Comparison of ENCODE assay signal across 9 cellular contexts in the genomic region with DNA sequence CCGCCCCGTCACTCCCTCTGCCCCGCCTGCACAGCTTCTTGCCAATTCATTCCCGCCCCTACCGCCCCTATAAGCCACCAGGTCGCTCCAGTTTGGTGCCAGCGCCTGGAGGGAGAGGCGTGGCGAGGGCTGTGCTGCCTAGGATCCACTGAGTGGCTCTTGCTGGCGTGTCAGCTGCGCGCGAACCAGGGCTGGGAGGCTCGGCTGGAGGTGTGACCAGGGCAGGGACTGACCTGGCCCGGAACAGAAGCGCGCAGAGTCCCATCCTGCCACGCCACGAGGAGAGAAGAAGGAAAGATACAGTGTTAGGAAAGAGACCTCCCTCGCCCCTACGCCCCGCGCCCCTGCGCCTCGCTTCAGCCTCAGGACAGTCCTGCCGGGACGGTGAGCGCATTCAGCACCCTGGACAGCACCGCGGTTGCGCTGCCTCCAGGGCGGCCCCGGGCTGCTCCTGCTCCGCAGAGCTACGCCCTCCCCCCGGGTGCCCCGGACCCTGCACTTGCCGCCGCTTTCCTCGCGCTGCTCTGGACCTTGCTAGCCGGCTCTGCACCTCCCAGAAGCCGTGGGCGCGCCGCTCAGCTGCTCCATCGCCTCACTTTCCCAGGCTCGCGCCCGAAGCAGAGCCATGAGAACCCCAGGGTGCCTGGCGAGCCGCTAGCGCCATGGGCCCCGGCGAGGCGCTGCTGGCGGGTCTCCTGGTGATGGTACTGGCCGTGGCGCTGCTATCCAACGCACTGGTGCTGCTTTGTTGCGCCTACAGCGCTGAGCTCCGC. TPM values are rescaled to one million over a fixed set of nuclear protein-coding genes. Genes with fewer than 3 reads are reported as not detected.
DNase-seq lines count a peak whose midpoint lies in the region; ATAC-seq and TF ChIP-seq lines count a peak whose summit lies in the region.
"Had no signal": no experiment of that assay in that cellular context is flagged by ENCODE, and none has a peak within 500 bp of the region (broad histone marks: within the 10 kb centered on the region; RNA-seq: fewer than 3 reads in every experiment).

TSS of gene GPR78 (plus strand) at position 72 of the 773 bp plus-strand sequence. CDS start at position 663, 591 bp downstream.

- H3K36me3 ChIP-seq in GM23248 (ENCODE audit: low read depth) (no peaks in the 10 kb centered on the region), fibroblast of lung (ENCODE audit: control insufficient read depth, insufficient read depth, low read length) (no peaks in the 10 kb centered on the region)

- no peaks in the 10 kb centered on the region for H3K9me3 Mint-ChIP-seq in neural crest cell

- H3K27me3 ChIP-seq in GM23248 (replicated peaks; ENCODE audit: insufficient read depth) (peaks cover 26% of the 10 kb centered on the region; the same call in 1 of the 2 replicates), fibroblast of lung (ENCODE audit: control insufficient read depth, insufficient read depth, low read length) (peaks cover 12% of the 10 kb centered on the region)

- in situ Hi-C loops in GM23248 (cut with MboI) = no loop called here

- H3K4me2 ChIP-seq in GM23248 (ENCODE audit: unreplicated experiment) (no peak within 1 kb of the TSS), fibroblast of lung (ENCODE audit: extremely low read depth, insufficient read depth, low read length) (no peak within 1 kb of the TSS)

- H3K27ac Mint-ChIP-seq in neural crest cell (ENCODE audit: unreplicated experiment) = no peak within 1 kb of the TSS

- H3F3A ChIP-seq in GM23248 (ENCODE audit: insufficient read depth) = no peaks in the 10 kb centered on the region

- H3K4me3 Mint-ChIP-seq in neural crest cell = no peak within 1 kb of the TSS

- no peaks in the 10 kb centered on the region for H3K4me1 Mint-ChIP-seq in neural crest cell

- no peaks in the 10 kb centered on the region for H3K4me1 ChIP-seq in GM23248 (ENCODE audit: insufficient read depth)
- no peaks in the 10 kb centered on the region for H3K4me1 ChIP-seq in fibroblast of lung (ENCODE audit: control insufficient read depth, extremely low read depth, insufficient read depth, low read length)

- H3K9ac ChIP-seq in GM23248 (no peak within 1 kb of the TSS), fibroblast of lung (ENCODE audit: insufficient read depth, low read length) (no peak within 1 kb of the TSS)

- DNase-seq in GM23248 (peak; percentile 71), fibroblast of lung (ENCODE audit: low read depth in 2 of 2) (peak; percentile 44 to 60), neural crest cell (ENCODE audit: low read depth, low spot score) (peak; percentile 85), NCI-H187 treated with DMSO at 0.1 percent for 48 hours (lab: John Stamatoyannopoulos, UW) (no peak), SKM-1 treated with dmso at 0.1 percent for 144 hours (lab: John Stamatoyannopoulos, UW; ENCODE audit: unreplicated experiment) (no peak), hippocampal formation (lab: John Stamatoyannopoulos, UW) (no peak)

- H3K9me2 ChIP-seq in GM23248 (ENCODE audit: insufficient read depth) = no peaks in the 10 kb centered on the region

- TF ChIP-seq CTCF in fibroblast of lung (conservative IDR thresholded peaks at IDR 0.05 in 1 of 2, IDR thresholded peaks at IDR 0.05 in 1 of 2; ENCODE audit: low read depth in 1 of 2, low read length in 2 of 2) (no peak), neural crest cell (conservative IDR thresholded peaks at IDR 0.05) (no peak)

- no peaks in the 10 kb centered on the region for H3K9me3 ChIP-seq in GM23248 (ENCODE audit: low read depth)
- no peaks in the 10 kb centered on the region for H3K9me3 ChIP-seq in fibroblast of lung (ENCODE audit: control insufficient read depth, insufficient read depth, low read depth, low read length)

- no peak within 1 kb of the TSS for H3K4me3 ChIP-seq in GM23248
- no peak within 1 kb of the TSS for H3K4me3 ChIP-seq in fibroblast of lung (replicated peaks in 1 of 4; ENCODE audit: control extremely low read depth in 1 of 4, insufficient read depth in 1 of 4, low read depth in 3 of 4, low read length in 4 of 4)

- ATAC-seq in SK-N-SH treated with all-trans-retinoic acid at 6 μM for 48 hours = peak; percentile 94
- ATAC-seq in GM18870 (IDR thresholded peaks at IDR 0.05; ENCODE audit: unreplicated experiment) = no peak

- H2AFZ ChIP-seq in GM23248 (no peak within 1 kb of the TSS), fibroblast of lung (ENCODE audit: low read length) (no peak within 1 kb of the TSS)

- WGBS in GM23248 (ENCODE audit: low coverage in 1 of 2, low lambda C conversion rate in 2 of 2, missing lambda C conversion rate in 2 of 2), 2 experiments = 9 to 10% methylated on average over 40 to 62 of the region's 63 CpGs

- H4K20me1 ChIP-seq in GM23248 (ENCODE audit: insufficient read depth) (no peaks in the 10 kb centered on the region), fibroblast of lung (ENCODE audit: control insufficient read depth, extremely low read depth, insufficient read depth, low read length) (no peaks in the 10 kb centered on the region)

- H3K79me2 ChIP-seq in GM23248 (ENCODE audit: insufficient read depth) = no peaks in the 10 kb centered on the region
- H3K79me2 ChIP-seq in fibroblast of lung (ENCODE audit: control insufficient read depth, insufficient read depth, low read length) = no peaks in the 10 kb centered on the region

- H3K36me3 Mint-ChIP-seq in neural crest cell (ENCODE audit: low read depth) = no peaks in the 10 kb centered on the region

- peaks cover 89% of the 10 kb centered on the region for H3K27me3 Mint-ChIP-seq in neural crest cell (ENCODE audit: low read depth)

- H3K27ac ChIP-seq in GM23248 = no peak within 1 kb of the TSS
- no peak within 1 kb of the TSS for H3K27ac ChIP-seq in fibroblast of lung (ENCODE audit: insufficient read depth, low read length)

TF ChIP-seq in SK-N-SH treated with all-trans-retinoic acid at 6 μM for 48 hours, 23 proteins besides CTCF, POLR2A, EP300 and RAD21:
- 0 out of 2 replicates have a peak, but pooled peaks have one; percentile 33 for TF ChIP-seq ZFP3 (CRISPR knock-in tag; IDR thresholded peaks at IDR 0.05)
- no peak for TF ChIP-seq ARNTL (CRISPR knock-in tag; IDR thresholded peaks at IDR 0.05; ENCODE audit: borderline replicate concordance, low read depth)

RNA-seq across cellular contexts. Expression of gene GPR78, which starts in this region (rescaled TPM):
- not detected in 2 replicates for total RNA-seq in GM23248 (2014; rRNA removed; shearing (Covaris generic))
- polyA plus RNA-seq in GM23248 (2016; fragmentation: Nextera tagmentation; extraction: Ambion mirVana) (0.05 TPM in 2 replicates), fibroblast of lung (0.20 TPM in 1 of 2 replicates, not detected in the other)
- total RNA-seq in fibroblast of lung (0.33 and 1.0 TPM in 2 replicates), neural crest cell (not detected in 2 replicates)
- 0.34 TPM in 1 of 2 replicates, not detected in the other for polyA plus RNA-seq in fibroblast of lung (2012)
- polyA minus RNA-seq in fibroblast of lung (ENCODE audit: low replicate concordance) = 0.98 TPM in 1 of 2 replicates, not detected in the other
- total RNA-seq: subcutaneous adipose tissue had no signal

Comparison
In these comparisons a context has a peak if more than half of its experiments do, and no peak if none do; other contexts are left out.
1. Peak in DNase-seq in GM23248; RNA of the gene not detected or under 1 TPM.
2. Peak in DNase-seq in neural crest cell; RNA of the gene not detected or under 1 TPM.
3. DNase-seq: peak in fibroblast of lung (2 of 2); none in NCI-H187 treated with DMSO at 0.1 percent for 48 hours (single experiment), SKM-1 treated with dmso at 0.1 percent for 144 hours (single experiment) and hippocampal formation (0 of 2).